Comparison of ENCODE assay signal across 24 cellular contexts in genomic region chr1:19133360-19133759, GRCh38.
"Had no signal": no experiment of that assay in that cellular context is flagged by ENCODE, and none has a peak within 500 bp of the region (broad histone marks: within the 10 kb centered on the region; RNA-seq: fewer than 3 reads in every experiment).

No MANE protein-coding gene starts in this region.

- H3K4me3 ChIP-seq: colonic mucosa, esophagus squamous epithelium, heart right ventricle, left lung, lower lobe of right lung, mucosa of descending colon had no signal

- H3K27ac ChIP-seq: colonic mucosa, epithelial cell of prostate, esophagus squamous epithelium, gastrocnemius medialis, heart right ventricle, left lung, lower lobe of right lung had no signal

- H3K4me1 ChIP-seq: colonic mucosa, esophagus squamous epithelium, gastrocnemius medialis, left lung, lower lobe of right lung had no signal

- ATAC-seq: esophagus mucosa, gastrocnemius medialis, heart right ventricle, left cardiac atrium, left lung, left ventricle myocardium superior, lower lobe of right lung, mucosa of descending colon had no signal

- H3K27me3 ChIP-seq: colonic mucosa, esophagus squamous epithelium, gastrocnemius medialis, heart right ventricle, left lung had no signal

- H3K4me3 Mint-ChIP-seq: dendritic cell treated with granulocyte-macrophage colony-stimulating factor and Interleukin-4, amounts not matched to agents 40 ng/mL and 50 ng/mL, for 4 days; mesothelial cell of epicardium; naive B cell had no signal

- H3K9me3 ChIP-seq: colonic mucosa had no signal

- FAIRE-seq: keratinocyte had no signal

- H3K4me1 Mint-ChIP-seq: mesothelial cell of epicardium had no signal

- DNase-seq: colonic mucosa; cortex of kidney; effector memory CD4-positive, alpha-beta T cell; erythroblast; esophagus squamous epithelium; foreskin fibroblast; foreskin melanocyte; gastrocnemius medialis; glutamatergic neuron; head of caudate nucleus; heart right ventricle; hippocampal formation; left cardiac atrium; left lung; left ventricle myocardium superior; lower lobe of right lung; mesenchymal stem cell; mucosa of descending colon; naive B cell had no signal

- H3K27ac Mint-ChIP-seq: dendritic cell treated with granulocyte-macrophage colony-stimulating factor and Interleukin-4, amounts not matched to agents 40 ng/mL and 50 ng/mL, for 4 days; mesothelial cell of epicardium had no signal

- H3K27me3 Mint-ChIP-seq: dendritic cell treated with granulocyte-macrophage colony-stimulating factor and Interleukin-4, amounts not matched to agents 40 ng/mL and 50 ng/mL, for 4 days; naive B cell had no signal
